29 cellular contexts compared by ENCODE assay signal in the genomic region with DNA sequence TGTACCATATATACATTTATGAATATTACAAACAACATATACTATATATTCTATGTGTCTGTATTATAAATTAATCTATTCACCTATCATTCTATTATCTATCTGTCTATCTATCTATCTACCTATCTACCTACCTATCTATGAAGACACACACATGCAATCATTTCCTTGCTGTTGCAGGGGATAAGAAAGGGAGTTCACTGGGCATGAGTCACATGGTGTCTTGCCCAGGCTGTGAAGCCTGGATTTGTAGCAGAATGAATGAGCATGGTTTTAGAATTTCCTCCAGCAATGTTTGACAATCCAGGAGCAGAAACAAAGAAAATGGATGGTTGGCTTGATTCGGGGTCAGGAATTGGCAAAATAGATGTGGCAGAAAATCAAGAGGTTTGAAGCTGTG. TPM values are rescaled to one million over a fixed set of nuclear protein-coding genes. Genes with fewer than 3 reads are reported as not detected.
"Had no signal": no experiment of that assay in that cellular context is flagged by ENCODE, and none has a peak within 500 bp of the region (broad histone marks: within the 10 kb centered on the region; RNA-seq: fewer than 3 reads in every experiment).

No MANE protein-coding gene starts in this region.

- H3K4me3 ChIP-seq: adrenal gland, ascending aorta, esophagus squamous epithelium, gastroesophageal sphincter, hepatocyte, neural progenitor cell, spleen, tibial nerve had no signal

- H3K9me3 ChIP-seq: adrenal gland, ascending aorta, esophagus squamous epithelium, gastroesophageal sphincter, spleen, tibial nerve had no signal

- H3K79me2 ChIP-seq: hepatocyte had no signal

- DNase-seq: activated CD4-positive, alpha-beta T cell treated with anti-CD3 and anti-CD28 coated beads for 1 hour; activated CD4-positive, alpha-beta T cell treated with anti-CD3 and anti-CD28 coated beads, Interleukin-2, amount 50 U/mL, for 1 hour; activated CD8-positive, alpha-beta memory T cell treated with anti-CD3 and anti-CD28 coated beads, Interleukin-2, amount 10 ng/mL, durations not matched to agents 7 days and 5 days; activated CD8-positive, alpha-beta T cell treated with anti-CD3 and anti-CD28 coated beads, Interleukin-2, amount 10 ng/mL, durations not matched to agents 7 days and 5 days; activated T-cell treated with anti-CD3 and anti-CD28 coated beads, Interleukin-2, amount 50 U/mL, for 48 hours; brain microvascular endothelial cell; caudate nucleus; cortex of kidney; esophagus squamous epithelium; left colon; mesenchymal stem cell; natural killer cell; right cardiac atrium; spleen; stimulated activated naive CD4-positive, alpha-beta T cell treated with Interleukin-2 at 50 U/mL for 16 hours; T-helper 2 cell had no signal

- H3K27ac ChIP-seq: adrenal gland, ascending aorta, brain microvascular endothelial cell, esophagus squamous epithelium, gastroesophageal sphincter, hepatocyte, neural progenitor cell, spleen, tibial nerve had no signal

- ATAC-seq: activated CD8-positive, alpha-beta memory T cell treated with anti-CD3 and anti-CD28 coated beads, Interleukin-2, amount 10 ng/mL, durations not matched to agents 7 days and 5 days; activated CD8-positive, alpha-beta T cell treated with anti-CD3 and anti-CD28 coated beads, Interleukin-2, amount 10 ng/mL, durations not matched to agents 7 days and 5 days; activated naive CD4-positive, alpha-beta T cell treated with anti-CD3 and anti-CD28 coated beads, Interleukin-2, amount 50 U/mL, for 72 hours; gastroesophageal sphincter; left colon; natural killer cell; right cardiac atrium; WTC11 had no signal

- H2AFZ ChIP-seq: hepatocyte, neural progenitor cell had no signal

- H3K36me3 ChIP-seq: adrenal gland, ascending aorta, brain microvascular endothelial cell, esophagus squamous epithelium, gastroesophageal sphincter, neural progenitor cell, spleen, tibial nerve had no signal

- H3K9ac ChIP-seq: neural progenitor cell had no signal

- H3K4me1 ChIP-seq: adrenal gland, ascending aorta, gastroesophageal sphincter, neural progenitor cell had no signal

- H3K4me2 ChIP-seq: hepatocyte, neural progenitor cell had no signal

- H3K27me3 ChIP-seq: adrenal gland, ascending aorta, brain microvascular endothelial cell, esophagus squamous epithelium, gastroesophageal sphincter, hepatocyte, neural progenitor cell, spleen, tibial nerve had no signal

RNA-seq across cellular contexts. Expression of a gene that starts 23.2 kb away (rescaled TPM):
- total RNA-seq: activated CD8-positive, alpha-beta memory T cell treated with anti-CD3 and anti-CD28 coated beads, Interleukin-2, amount 10 ng/mL, durations not matched to agents 7 days and 5 days; activated CD8-positive, alpha-beta T cell treated with anti-CD3 and anti-CD28 coated beads, Interleukin-2, amount 10 ng/mL, durations not matched to agents 7 days and 5 days; activated naive CD4-positive, alpha-beta T cell treated with anti-CD3 and anti-CD28 coated beads, Interleukin-2, amount 50 U/mL, for 72 hours; activated T-helper 2 cell treated with anti-CD3 and anti-CD28 coated beads, Interferon-gamma antibody, Interleukin-2, Interleukin-4, amounts not matched to agents 10 μg/mL and 5 μg/mL and 100 μg/mL, durations not matched to agents 14 hours and 24 hours and 36 hours; chondrocyte; endothelial cell of umbilical vein; pulmonary artery endothelial cell had no signal
- polyA plus RNA-seq: endothelial cell of umbilical vein, keratinocyte had no signal
